In the genomic region with DNA sequence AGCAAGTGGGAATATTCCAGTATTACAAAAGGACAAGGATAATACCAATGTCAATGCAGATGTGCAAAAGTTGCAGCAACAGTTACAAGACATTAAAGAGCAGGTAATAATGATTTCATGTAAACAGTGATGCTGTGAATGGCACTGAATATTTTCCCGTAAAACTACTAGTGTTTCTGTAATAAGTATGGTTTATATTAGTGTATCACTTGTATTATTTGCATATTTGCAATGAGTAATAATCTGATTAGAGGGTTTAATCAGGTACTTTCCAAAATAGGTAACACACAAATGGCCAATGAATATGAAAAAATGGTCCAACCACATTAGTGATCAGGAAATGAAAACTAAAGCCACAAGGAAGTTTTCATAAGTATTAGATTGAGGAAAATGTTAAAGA, we compare ENCODE assay signal across 22 cellular contexts.
"Had no signal": no experiment of that assay in that cellular context is flagged by ENCODE, and none has a peak within 500 bp of the region (broad histone marks: within the 10 kb centered on the region; RNA-seq: fewer than 3 reads in every experiment).

No MANE protein-coding gene starts in this region.

- H3K27ac Mint-ChIP-seq: mesothelial cell of epicardium, nephron progenitor cell, neural progenitor cell had no signal

- H3K9me3 Mint-ChIP-seq: mesothelial cell of epicardium; naive B cell; natural killer cell; nephron progenitor cell; neural progenitor cell; stimulated activated memory B cell treated with anti-CD40 and anti-IgM and Interleukin-4, amounts not matched to agents 10 μg/mL and 1 μg/mL and 100 μg/mL, for 72 hours; stimulated activated naive CD8-positive, alpha-beta T cell treated with anti-CD3 and anti-CD28 coated beads, Interleukin-15, amount 100 ng/mL, for 72 hours had no signal

- H3K27me3 Mint-ChIP-seq: naive B cell; stimulated activated memory B cell treated with anti-CD40 and anti-IgM and Interleukin-4, amounts not matched to agents 10 μg/mL and 1 μg/mL and 100 μg/mL, for 72 hours; stimulated activated naive CD8-positive, alpha-beta T cell treated with anti-CD3 and anti-CD28 coated beads, Interleukin-15, amount 100 ng/mL, for 72 hours had no signal

- ATAC-seq: natural killer cell; psoas muscle; right lobe of liver; stimulated activated naive CD8-positive, alpha-beta T cell treated with anti-CD3 and anti-CD28 coated beads, Interleukin-15, amount 100 ng/mL, for 72 hours had no signal

- H3K4me3 Mint-ChIP-seq: mesothelial cell of epicardium; naive B cell; natural killer cell; nephron progenitor cell; neural progenitor cell; stimulated activated memory B cell treated with anti-CD40 and anti-IgM and Interleukin-4, amounts not matched to agents 10 μg/mL and 1 μg/mL and 100 μg/mL, for 72 hours; stimulated activated naive CD8-positive, alpha-beta T cell treated with anti-CD3 and anti-CD28 coated beads, Interleukin-15, amount 100 ng/mL, for 72 hours had no signal

- H3K4me1 Mint-ChIP-seq: mesothelial cell of epicardium; natural killer cell; nephron progenitor cell; neural progenitor cell; stimulated activated naive CD8-positive, alpha-beta T cell treated with anti-CD3 and anti-CD28 coated beads, Interleukin-15, amount 100 ng/mL, for 72 hours had no signal

- DNase-seq: islet precursor cell; left ventricle myocardium inferior; mesendoderm; naive B cell; natural killer cell; nephron progenitor cell; occipital lobe; psoas muscle; right lobe of liver; stimulated activated CD4-positive, alpha-beta T cell treated with anti-CD3 and anti-CD28 coated beads, Interleukin-1b, Interleukin-23, amount 100 ng/mL, for 48 hours; stimulated activated CD4-positive, alpha-beta T cell treated with anti-CD3 and anti-CD28 coated beads, Interleukin-2, amount 100 ng/mL, for 48 hours; stimulated activated CD4-positive, alpha-beta T cell treated with anti-CD3 and anti-CD28 coated beads, Interleukin-4, amount 100 ng/mL, for 4 hours; stimulated activated CD8-positive, alpha-beta memory T cell treated with anti-CD3 and anti-CD28 coated beads, Interleukin-4, amount 100 ng/mL, for 48 hours; stimulated activated naive CD4-positive, alpha-beta T cell treated with Interleukin-2 at 50 U/mL for 16 hours; stimulated activated naive CD8-positive, alpha-beta T cell treated with anti-CD3 and anti-CD28 coated beads, Interleukin-15, amount 100 ng/mL, for 72 hours; substantia nigra; thyroid gland; transverse colon; upper lobe of left lung had no signal
